In genomic region chr14:60487211-60487610, GRCh38 we compare ENCODE assay signal across 1 cellular context.
TF ChIP-seq lines count a peak whose summit lies in the region.

No MANE protein-coding gene starts in this region.

TF ChIP-seq in K562, 482 proteins besides CTCF, POLR2A, EP300 and RAD21 (continued from another document):
- TF ChIP-seq CHD2 (IDR thresholded peaks at IDR 0.05; ENCODE audit: low read depth, low read length) = no peak
- no peak for TF ChIP-seq ZBTB1 (CRISPR knock-in tag; IDR thresholded peaks at IDR 0.05; ENCODE audit: borderline replicate concordance, low read depth)
- no peak for TF ChIP-seq WHSC1 (IDR thresholded peaks at IDR 0.05; ENCODE audit: low read length)
- TF ChIP-seq ZNF197 (CRISPR knock-in tag; IDR thresholded peaks at IDR 0.05; ENCODE audit: low read depth) = no peak
- TF ChIP-seq MEIS2 (IDR thresholded peaks at IDR 0.05; ENCODE audit: partially characterized antibody) = peak; percentile 59
